In the genomic region with DNA sequence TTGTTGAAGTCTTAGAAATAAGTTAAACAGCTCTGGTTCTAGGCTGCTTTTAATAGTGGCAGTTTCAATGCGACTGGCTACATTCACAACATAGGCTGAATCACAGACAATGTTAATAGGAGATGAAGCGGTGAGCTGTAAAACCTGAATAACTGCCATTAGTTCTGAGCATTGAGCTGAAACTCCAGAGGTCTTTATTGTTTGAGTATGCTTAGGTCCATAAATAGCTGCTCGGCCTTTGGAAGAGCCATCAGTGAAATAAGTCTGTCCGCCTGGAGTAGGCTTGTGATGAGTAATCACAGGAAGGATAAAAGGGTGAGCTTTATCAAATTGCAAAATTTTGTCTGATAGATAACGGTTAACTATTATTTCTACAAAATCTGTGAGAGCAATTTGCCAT, we compare ENCODE assay signal across 18 cellular contexts.
"Had no signal": no experiment of that assay in that cellular context is flagged by ENCODE, and none has a peak within 500 bp of the region (broad histone marks: within the 10 kb centered on the region; RNA-seq: fewer than 3 reads in every experiment).

No MANE protein-coding gene starts in this region.

- H3K4me3 ChIP-seq: ascending aorta, heart left ventricle, mucosa of descending colon, pancreas, tibial nerve, uterus had no signal

- DNase-seq: activated CD4-positive, alpha-beta T cell treated with anti-CD3 and anti-CD28 coated beads, Interleukin-2, amount 50 U/mL, for 1 hour; activated CD8-positive, alpha-beta memory T cell treated with anti-CD3 and anti-CD28 coated beads for 24 hours; activated naive CD4-positive, alpha-beta T cell; effector memory CD8-positive, alpha-beta T cell; heart left ventricle; left colon; mucosa of descending colon; naive thymus-derived CD4-positive, alpha-beta T cell; pancreas; retina; stimulated activated CD4-positive, alpha-beta T cell treated with anti-CD3 and anti-CD28 coated beads, Interleukin-4, amount 100 ng/mL, for 24 hours; stimulated activated naive CD4-positive, alpha-beta T cell; uterus had no signal

- H3K27ac ChIP-seq: ascending aorta, epithelial cell of prostate, heart left ventricle, pancreas, tibial nerve, uterus had no signal

- H3K9me3 Mint-ChIP-seq: activated T-helper 1 cell treated with anti-CD3 and anti-CD28 coated beads, Interleukin-12 subunit alpha, Interleukin-12 subunit beta, Interleukin-2, Interleukin-4 antibody, amounts not matched to agents 30 ng/mL and 10 ng/mL and 1 ng/mL, durations not matched to agents 14 hours and 24 hours and 36 hours; dendritic cell treated with granulocyte-macrophage colony-stimulating factor and Interleukin-4, amounts not matched to agents 40 ng/mL and 50 ng/mL, for 4 days; effector memory CD8-positive, alpha-beta T cell; naive thymus-derived CD4-positive, alpha-beta T cell had no signal

- H3K27ac Mint-ChIP-seq: activated T-helper 1 cell treated with anti-CD3 and anti-CD28 coated beads, Interleukin-12 subunit alpha, Interleukin-12 subunit beta, Interleukin-2, Interleukin-4 antibody, amounts not matched to agents 30 ng/mL and 10 ng/mL and 1 ng/mL, durations not matched to agents 14 hours and 24 hours and 36 hours; dendritic cell treated with granulocyte-macrophage colony-stimulating factor and Interleukin-4, amounts not matched to agents 40 ng/mL and 50 ng/mL, for 4 days; effector memory CD8-positive, alpha-beta T cell; naive thymus-derived CD4-positive, alpha-beta T cell had no signal

- H3K36me3 Mint-ChIP-seq: naive thymus-derived CD4-positive, alpha-beta T cell had no signal

- H3K9me3 ChIP-seq: ascending aorta, heart left ventricle, mucosa of descending colon, pancreas, tibial nerve, uterus had no signal

- H3K4me3 Mint-ChIP-seq: activated T-helper 1 cell treated with anti-CD3 and anti-CD28 coated beads, Interleukin-12 subunit alpha, Interleukin-12 subunit beta, Interleukin-2, Interleukin-4 antibody, amounts not matched to agents 30 ng/mL and 10 ng/mL and 1 ng/mL, durations not matched to agents 14 hours and 24 hours and 36 hours; dendritic cell treated with granulocyte-macrophage colony-stimulating factor and Interleukin-4, amounts not matched to agents 40 ng/mL and 50 ng/mL, for 4 days; effector memory CD8-positive, alpha-beta T cell; naive thymus-derived CD4-positive, alpha-beta T cell had no signal

- ATAC-seq: effector memory CD8-positive, alpha-beta T cell; heart left ventricle; left colon; mucosa of descending colon; naive thymus-derived CD4-positive, alpha-beta T cell; pancreas had no signal

- H3K4me1 ChIP-seq: ascending aorta, pancreas, tibial nerve, uterus had no signal

- H3K36me3 ChIP-seq: ascending aorta, heart left ventricle, pancreas, tibial nerve, uterus had no signal

- H3K27me3 Mint-ChIP-seq: dendritic cell treated with granulocyte-macrophage colony-stimulating factor and Interleukin-4, amounts not matched to agents 40 ng/mL and 50 ng/mL, for 4 days had no signal

- H3K27me3 ChIP-seq: ascending aorta, heart left ventricle, pancreas, tibial nerve, uterus had no signal
